In the genomic region with DNA sequence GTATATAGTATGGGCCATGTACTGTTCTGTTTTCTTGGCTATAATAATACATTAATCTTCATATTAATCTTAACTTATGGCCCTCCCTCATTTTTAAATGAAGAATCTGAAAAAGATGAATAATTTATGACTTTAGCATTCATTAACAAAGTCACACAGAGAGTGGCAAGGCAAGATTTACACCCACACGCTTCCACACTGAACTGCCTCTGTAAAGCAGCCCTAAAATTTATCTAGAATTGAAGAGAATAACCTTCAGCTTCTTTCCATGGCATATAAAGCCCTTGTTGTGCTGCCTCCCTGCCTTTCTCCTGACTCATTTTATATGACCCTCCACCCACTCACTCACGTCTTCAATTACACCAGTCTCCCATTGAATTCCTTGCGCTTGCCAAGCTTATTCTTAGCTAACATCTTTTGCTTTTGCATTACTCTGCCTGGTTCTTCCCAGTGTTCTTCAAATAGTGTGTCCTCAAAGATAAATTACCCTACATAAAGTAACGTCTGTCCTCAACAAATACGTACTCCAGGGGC, we compare ENCODE assay signal across 16 cellular contexts.
A peak's percentile ranks its signal among the peaks of the same experiment; 100 is the strongest.
DNase-seq lines count a peak whose midpoint lies in the region; ATAC-seq, FAIRE-seq and TF ChIP-seq lines count a peak whose summit lies in the region.
"Had no signal": no experiment of that assay in that cellular context is flagged by ENCODE, and none has a peak within 500 bp of the region (broad histone marks: within the 10 kb centered on the region; RNA-seq: fewer than 3 reads in every experiment).

No MANE protein-coding gene starts in this region.

- TF ChIP-seq CTCF in AG04450 (IDR thresholded peaks at IDR 0.05; ENCODE audit: low read depth, low read length) (no peak), IMR-90 (conservative IDR thresholded peaks at IDR 0.05; ENCODE audit: low read depth, low read length) (no peak), bronchial epithelial cell (IDR thresholded peaks at IDR 0.05; ENCODE audit: insufficient read depth, low read length, severe bottlenecking) (no peak)

- no peak overlapping the region for H2AK5ac ChIP-seq in IMR-90 (ENCODE audit: low read depth, low read length)

- H4K91ac ChIP-seq in IMR-90 (ENCODE audit: insufficient read depth, low read depth, low read length) = no peak overlapping the region

- no peak overlapping the region for H2BK120ac ChIP-seq in IMR-90 (ENCODE audit: low read depth, low read length)

- no peak overlapping the region for H3K4ac ChIP-seq in IMR-90 (ENCODE audit: low read depth, low read length)

- intact Hi-C loops in IMR-90 (cut with micrococcal nuclease) = no loop called here

- no peak overlapping the region for H3K14ac ChIP-seq in IMR-90 (replicated peaks; ENCODE audit: low read depth, low read length)

- H2AK9ac ChIP-seq in IMR-90 (replicated peaks; ENCODE audit: low read depth, low read length, poor library complexity) = no peak overlapping the region

- H3K23ac ChIP-seq in IMR-90 (ENCODE audit: low read depth, low read length) = no peak overlapping the region

- DNase-seq in AG04450 (ENCODE audit: low read depth, low spot score) (peak; percentile 18), IMR-90 (peak; percentile 12), bronchial epithelial cell (ENCODE audit: low read depth) (peak; percentile 53), iris pigment epithelial cell (ENCODE audit: low read depth) (peak; percentile 52)
- DNase-seq: ACHN; activated CD4-positive, alpha-beta memory T cell treated with anti-CD3 and anti-CD28 coated beads for 36 hours; KBM-7; NCI-H146; Right ventricle myocardium superior; stimulated activated CD4-positive, alpha-beta T cell treated with anti-CD3 and anti-CD28 coated beads, Interleukin-15, amount 100 ng/mL, for 24 hours; tibial artery had no signal

- no peak overlapping the region for H2BK20ac ChIP-seq in IMR-90 (ENCODE audit: low read depth, low read length)

- no TSS peak for BruUV-seq in IMR-90 (replicated peaks; lab: Mats Ljungman, UMichigan)

- WGBS in IMR-90 (ENCODE audit: extremely low coverage in 2 of 2, insufficient read length in 1 of 2), 2 experiments = 40% methylated on average over 2 of the region's 5 CpGs; no CpG with 5 or more reads in 1 of the 2 experiments

- no peak overlapping the region for H3K4me3 ChIP-seq in AG04450 (ENCODE audit: low read depth, low read length)
- H3K4me3 ChIP-seq in IMR-90 (ENCODE audit: insufficient read depth, low read depth, low read length) = no peak overlapping the region
- H3K4me3 ChIP-seq in bronchial epithelial cell (ENCODE audit: low read depth, low read length) = no peak overlapping the region
- H3K4me3 ChIP-seq: cardiac muscle cell, tibial artery had no signal

- FAIRE-seq in bronchial epithelial cell (lab: Jason Lieb, UNC) = no peak

- no peak overlapping the region for H3K18ac ChIP-seq in IMR-90 (ENCODE audit: low read depth, low read length)

- H2BK15ac ChIP-seq in IMR-90 (ENCODE audit: low read depth, low read length) = no peak overlapping the region

- no peak overlapping the region for H2AFZ ChIP-seq in IMR-90 (replicated peaks; ENCODE audit: low read length, poor library complexity)

- H4K5ac ChIP-seq in IMR-90 (ENCODE audit: low read depth, low read length) = no peak overlapping the region

- H3K9ac ChIP-seq in IMR-90 (ENCODE audit: low read depth, low read length) = no peak overlapping the region

- TF ChIP-seq POLR2A in IMR-90 (IDR thresholded peaks at IDR 0.05; ENCODE audit: low read depth, low read length) = no peak

- H3K79me1 ChIP-seq in IMR-90 (ENCODE audit: low read depth in 1 of 2, low read length in 2 of 2) = no peaks in the 10 kb centered on the region

- H4K8ac ChIP-seq in IMR-90 (ENCODE audit: low read depth in 2 of 2, low read length in 2 of 2) = no peak overlapping the region

- no peaks in the 10 kb centered on the region for H3K27me3 ChIP-seq in AG04450 (ENCODE audit: control insufficient read depth, insufficient read depth, low read length)
- no peaks in the 10 kb centered on the region for H3K27me3 ChIP-seq in IMR-90 (ENCODE audit: control insufficient read depth, insufficient read depth, low read length)
- no peaks in the 10 kb centered on the region for H3K27me3 ChIP-seq in bronchial epithelial cell (ENCODE audit: control insufficient read depth, insufficient read depth, low read length)
- H3K27me3 ChIP-seq: cardiac muscle cell, tibial artery had no signal

- CTCF ChIA-PET in AG04450 (lab: Charles Lee) = no interaction called here
- CTCF ChIA-PET in IMR-90 (lab: Yijun Ruan, JAX) = no interaction called here

- H4K20me1 ChIP-seq in IMR-90 (ENCODE audit: insufficient read depth, low read length) = no peaks in the 10 kb centered on the region

- H3K27ac ChIP-seq in AG04450 (ENCODE audit: low read depth, low read length) = no peak overlapping the region
- no peak overlapping the region for H3K27ac ChIP-seq in IMR-90 (ENCODE audit: insufficient read depth, low read length)
- H3K27ac ChIP-seq: cardiac muscle cell, tibial artery had no signal

- H3K9me1 ChIP-seq in IMR-90 (ENCODE audit: insufficient read depth, low read length) = no peaks in the 10 kb centered on the region

- ATAC-seq in IMR-90 (ENCODE audit: low read depth) (no peak), HG03039 (IDR thresholded peaks at IDR 0.05; ENCODE audit: unreplicated experiment) (no peak), GM21526 (IDR thresholded peaks at IDR 0.05; ENCODE audit: low FRiP score, unreplicated experiment) (no peak), GM21423 (IDR thresholded peaks at IDR 0.05; ENCODE audit: unreplicated experiment) (no peak), HG02798 (IDR thresholded peaks at IDR 0.05; ENCODE audit: poor library complexity, unreplicated experiment) (no peak)

- H3K9me3 ChIP-seq in AG04450 (ENCODE audit: control insufficient read depth, insufficient read depth, low read length) (no peaks in the 10 kb centered on the region), IMR-90 (ENCODE audit: control insufficient read depth, insufficient read depth, low read length) (no peaks in the 10 kb centered on the region)
- H3K9me3 ChIP-seq: tibial artery had no signal

- no peak overlapping the region for H2BK5ac ChIP-seq in IMR-90 (ENCODE audit: low read depth, low read length, poor library complexity, severe bottlenecking)

- dilution Hi-C loops in IMR-90 (cut with HindIII; ENCODE audit: low sequenced_read_pairs, unreplicated experiment) = no loop called here

- no peak for TF ChIP-seq RAD21 in IMR-90 (IDR thresholded peaks at IDR 0.05; ENCODE audit: low read length)

- POLR2A ChIA-PET in AG04450 (lab: Yijun Ruan, JAX) = no interaction called here
- POLR2A ChIA-PET in IMR-90 (lab: Charles Lee; ENCODE audit: unreplicated experiment) = no interaction called here

- no peaks in the 10 kb centered on the region for H3K4me1 ChIP-seq in IMR-90 (ENCODE audit: control insufficient read depth, insufficient read depth, low read length)
- H3K4me1 ChIP-seq: tibial artery had no signal

- in situ Hi-C loops in IMR-90 (cut with MboI; ENCODE audit: low sequenced_read_pairs) = no loop called here

- H3K56ac ChIP-seq in IMR-90 (ENCODE audit: extremely low read depth, insufficient read depth, low read length) = no peak overlapping the region

- H3K36me3 ChIP-seq in IMR-90 (ENCODE audit: control insufficient read depth, insufficient read depth, low read length) (no peaks in the 10 kb centered on the region), bronchial epithelial cell (ENCODE audit: control insufficient read depth, insufficient read depth, low read length) (no peaks in the 10 kb centered on the region)
- H3K36me3 ChIP-seq: cardiac muscle cell, tibial artery had no signal

- H3K4me2 ChIP-seq in IMR-90 (ENCODE audit: low read depth, low read length) = no peak overlapping the region

TF ChIP-seq in IMR-90, 13 proteins besides CTCF, POLR2A, EP300 and RAD21:
- no peak for TF ChIP-seq MAFK (IDR thresholded peaks at IDR 0.05; ENCODE audit: low read depth, low read length)
- no peak for TF ChIP-seq SMC3 (IDR thresholded peaks at IDR 0.05; ENCODE audit: low read depth, low read length)
- TF ChIP-seq, protein P1, sequence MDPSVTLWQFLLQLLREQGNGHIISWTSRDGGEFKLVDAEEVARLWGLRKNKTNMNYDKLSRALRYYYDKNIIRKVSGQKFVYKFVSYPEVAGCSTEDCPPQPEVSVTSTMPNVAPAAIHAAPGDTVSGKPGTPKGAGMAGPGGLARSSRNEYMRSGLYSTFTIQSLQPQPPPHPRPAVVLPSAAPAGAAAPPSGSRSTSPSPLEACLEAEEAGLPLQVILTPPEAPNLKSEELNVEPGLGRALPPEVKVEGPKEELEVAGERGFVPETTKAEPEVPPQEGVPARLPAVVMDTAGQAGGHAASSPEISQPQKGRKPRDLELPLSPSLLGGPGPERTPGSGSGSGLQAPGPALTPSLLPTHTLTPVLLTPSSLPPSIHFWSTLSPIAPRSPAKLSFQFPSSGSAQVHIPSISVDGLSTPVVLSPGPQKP (IDR thresholded peaks at IDR 0.05; ENCODE audit: borderline replicate concordance, low read depth, low read length) = no peak
- no peak for TF ChIP-seq RCOR1 (IDR thresholded peaks at IDR 0.05; ENCODE audit: insufficient replicate concordance, low read length)
- no peak for TF ChIP-seq NFE2L2 (IDR thresholded peaks at IDR 0.05; ENCODE audit: low read depth, low read length)
- no peak for TF ChIP-seq MXI1 (IDR thresholded peaks at IDR 0.05; ENCODE audit: borderline replicate concordance, low read depth, low read length)
- TF ChIP-seq CEBPB (IDR thresholded peaks at IDR 0.05; ENCODE audit: low read depth, low read length) = no peak
